5 cellular contexts compared by ENCODE assay signal in genomic region chr2:54109848-54110247, GRCh38.
TF ChIP-seq lines count a peak whose summit lies in the region.

No MANE protein-coding gene starts in this region.

TF ChIP-seq in HepG2, 621 proteins besides CTCF, POLR2A, EP300 and RAD21:
- TF ChIP-seq MAFK (conservative IDR thresholded peaks at IDR 0.05 in 1 of 2, IDR thresholded peaks at IDR 0.05 in 1 of 2; ENCODE audit: low read length in 2 of 2): peak; percentile 55 to 79; a peak in 3 of 4 replicates
- TF ChIP-seq SRF (IDR thresholded peaks at IDR 0.05; ENCODE audit: low read depth, low read length): no peak
- TF ChIP-seq MAFF (IDR thresholded peaks at IDR 0.05; ENCODE audit: low read depth, low read length): peak; percentile 66

TF ChIP-seq in A549, 52 proteins besides CTCF, POLR2A, EP300 and RAD21:
- peak; percentile 56 for TF ChIP-seq MAFK (IDR thresholded peaks at IDR 0.05; ENCODE audit: partially characterized antibody)
- TF ChIP-seq JUN (IDR thresholded peaks at IDR 0.05): no peak
- no peak for TF ChIP-seq ZSCAN20 (CRISPR knock-in tag; IDR thresholded peaks at IDR 0.05)

TF ChIP-seq in IMR-90, 13 proteins besides CTCF, POLR2A, EP300 and RAD21:
- TF ChIP-seq BHLHE40 (IDR thresholded peaks at IDR 0.05; ENCODE audit: low read depth, low read length) (no peak), MAFK (IDR thresholded peaks at IDR 0.05; ENCODE audit: low read depth, low read length) (peak; percentile 18; the same call in 1 of the 2 replicates)

TF ChIP-seq in K562, 482 proteins besides CTCF, POLR2A, EP300 and RAD21:
- TF ChIP-seq, protein P1, sequence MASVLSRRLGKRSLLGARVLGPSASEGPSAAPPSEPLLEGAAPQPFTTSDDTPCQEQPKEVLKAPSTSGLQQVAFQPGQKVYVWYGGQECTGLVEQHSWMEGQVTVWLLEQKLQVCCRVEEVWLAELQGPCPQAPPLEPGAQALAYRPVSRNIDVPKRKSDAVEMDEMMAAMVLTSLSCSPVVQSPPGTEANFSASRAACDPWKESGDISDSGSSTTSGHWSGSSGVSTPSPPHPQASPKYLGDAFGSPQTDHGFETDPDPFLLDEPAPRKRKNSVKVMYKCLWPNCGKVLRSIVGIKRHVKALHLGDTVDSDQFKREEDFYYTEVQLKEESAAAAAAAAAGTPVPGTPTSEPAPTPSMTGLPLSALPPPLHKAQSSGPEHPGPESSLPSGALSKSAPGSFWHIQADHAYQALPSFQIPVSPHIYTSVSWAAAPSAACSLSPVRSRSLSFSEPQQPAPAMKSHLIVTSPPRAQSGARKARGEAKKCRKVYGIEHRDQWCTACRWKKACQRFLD (CRISPR knock-in tag; IDR thresholded peaks at IDR 0.05): no peak
- peak; percentile 54 for TF ChIP-seq ZNF316 (IDR thresholded peaks at IDR 0.05)

TF ChIP-seq in SK-N-SH, 30 proteins besides CTCF, POLR2A, EP300 and RAD21:
- TF ChIP-seq PBX3 (IDR thresholded peaks at IDR 0.05): no peak
- no peak for TF ChIP-seq FOXJ3 (CRISPR knock-in tag; IDR thresholded peaks at IDR 0.05)
- TF ChIP-seq NRF1 (IDR thresholded peaks at IDR 0.05; ENCODE audit: low read depth, low read length): no peak
- no peak for TF ChIP-seq SMC3 (IDR thresholded peaks at IDR 0.05; ENCODE audit: low read depth, low read length)
- TF ChIP-seq MXI1 (IDR thresholded peaks at IDR 0.05; ENCODE audit: low read depth, low read length): no peak
- TF ChIP-seq ZBTB33 (IDR thresholded peaks at IDR 0.05; ENCODE audit: borderline replicate concordance, low read depth): no peak
- TF ChIP-seq CHD2 (IDR thresholded peaks at IDR 0.05; ENCODE audit: low read length, partially characterized antibody): no peak
- TF ChIP-seq MAX (IDR thresholded peaks at IDR 0.05; ENCODE audit: low read depth): no peak
- no peak for TF ChIP-seq RXRA (IDR thresholded peaks at IDR 0.05; ENCODE audit: borderline replicate concordance, low read depth)
- TF ChIP-seq EZH2phosphoT487 (IDR thresholded peaks at IDR 0.05; ENCODE audit: borderline replicate concordance, low read depth): no peak
- TF ChIP-seq JUND (IDR thresholded peaks at IDR 0.05): no peak
- TF ChIP-seq GABPA (IDR thresholded peaks at IDR 0.05; ENCODE audit: low read depth): no peak
- no peak for TF ChIP-seq ELF1 (IDR thresholded peaks at IDR 0.05)
- no peak for TF ChIP-seq MEF2A (IDR thresholded peaks at IDR 0.05; ENCODE audit: borderline replicate concordance, low read depth)
- no peak for TF ChIP-seq TCF12 (IDR thresholded peaks at IDR 0.05)
